ENCODE assay signal across 11 cellular contexts in the genomic region with DNA sequence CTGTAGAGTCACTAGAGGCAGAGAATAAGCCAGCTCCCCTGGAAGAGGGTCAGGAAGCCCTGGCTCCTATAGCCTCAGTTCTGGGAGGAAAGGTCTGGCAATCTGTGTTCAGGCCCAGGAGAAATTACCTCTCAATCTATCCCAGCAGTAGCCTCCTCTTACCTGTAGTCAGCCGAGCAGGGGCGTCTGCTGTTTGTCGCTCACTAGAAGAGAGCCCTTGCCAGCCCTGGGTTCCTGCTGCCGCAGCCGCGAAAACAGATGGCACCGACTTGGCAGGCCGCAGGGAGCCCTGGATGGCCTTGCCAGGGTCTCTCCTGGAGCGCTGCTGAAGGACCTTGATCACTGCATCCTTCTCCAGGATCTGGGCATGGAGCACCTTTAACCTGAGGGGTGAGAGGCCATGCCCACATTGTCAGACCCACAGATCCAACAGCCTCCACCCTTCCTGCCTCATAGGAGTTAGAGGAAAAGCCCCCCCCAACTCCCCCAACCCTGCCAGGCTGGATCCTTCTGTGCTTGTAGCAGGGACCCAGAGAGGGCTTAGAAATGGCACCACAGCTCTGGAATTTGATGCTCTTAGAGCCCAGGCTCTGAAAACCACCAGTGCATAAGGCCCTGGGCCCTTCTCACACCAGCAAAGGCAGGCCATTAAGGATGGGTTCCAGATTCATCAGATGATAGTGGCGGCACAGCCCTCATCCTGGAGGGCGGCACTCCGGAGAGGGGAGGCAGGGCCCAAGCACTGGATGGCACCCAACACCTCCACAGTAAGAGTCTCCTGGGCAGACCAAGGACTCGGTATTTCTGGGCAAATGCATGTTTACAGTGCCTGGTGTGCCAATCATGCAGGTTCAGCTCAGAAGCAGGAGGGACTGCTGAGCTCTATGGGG. TPM values are rescaled to one million over a fixed set of nuclear protein-coding genes. Genes with fewer than 3 reads are reported as not detected.
DNase-seq lines count a peak whose midpoint lies in the region; ATAC-seq, FAIRE-seq and TF ChIP-seq lines count a peak whose summit lies in the region.
"Had no signal": no experiment of that assay in that cellular context is flagged by ENCODE, and none has a peak within 500 bp of the region (broad histone marks: within the 10 kb centered on the region; RNA-seq: fewer than 3 reads in every experiment).

No MANE protein-coding gene starts in this region.

- H3K9me3 Mint-ChIP-seq in astrocyte (ENCODE audit: unreplicated experiment), result no peaks in the 10 kb centered on the region

- no peaks in the 10 kb centered on the region for H3K27me3 Mint-ChIP-seq in astrocyte (ENCODE audit: low read depth, unreplicated experiment)
- no peaks in the 10 kb centered on the region for H3K27me3 Mint-ChIP-seq in T-helper 17 cell

- intact Hi-C loops in testis (cut with DNase I; ENCODE audit: low total_unique reads), result loop anchor here (5.0 kb wide), 1 partner anchor 47 kb away; no protein-coding TSS in a partner anchor

- H3K4me1 ChIP-seq in astrocyte (ENCODE audit: insufficient read depth, low read length) (peaks cover 75% of the 10 kb centered on the region), hepatocyte (ENCODE audit: insufficient read depth) (peaks cover 55% of the 10 kb centered on the region), skeletal muscle satellite cell (ENCODE audit: control insufficient read depth, insufficient read depth, low read length) (peaks cover 85% of the 10 kb centered on the region), testis (peaks cover 48% of the 10 kb centered on the region)

- H3K4me2 ChIP-seq in astrocyte (ENCODE audit: low read length) (peak overlapping the region; percentile 64), hepatocyte (no peak overlapping the region), skeletal muscle satellite cell (ENCODE audit: low read length) (peak overlapping the region; percentile 16)

- peaks cover 82% of the 10 kb centered on the region for H4K20me1 ChIP-seq in astrocyte (ENCODE audit: insufficient read depth, low read length)
- no peaks in the 10 kb centered on the region for H4K20me1 ChIP-seq in hepatocyte (ENCODE audit: insufficient read depth, poor library complexity, severe bottlenecking)

- H3K36me3 Mint-ChIP-seq in astrocyte (ENCODE audit: low read depth, unreplicated experiment) (peaks cover 37% of the 10 kb centered on the region), T-helper 17 cell (ENCODE audit: low read depth) (no peaks in the 10 kb centered on the region)

- H3K27ac Mint-ChIP-seq in astrocyte (ENCODE audit: unreplicated experiment) (peak overlapping the region; percentile 98), T-helper 17 cell (no peak overlapping the region)

- TF ChIP-seq CTCF in astrocyte (IDR thresholded peaks at IDR 0.05; ENCODE audit: insufficient read depth, low read depth, low read length) (no peak), hepatocyte (IDR thresholded peaks at IDR 0.05; ENCODE audit: poor library complexity) (no peak), testis (IDR thresholded peaks at IDR 0.05) (no peak)

- TF ChIP-seq POLR2A in testis (IDR thresholded peaks at IDR 0.05), result no peak

- DNase-seq in EH (ENCODE audit: low read depth) (peak; percentile 51), astrocyte (ENCODE audit: low read depth) (no peak), hepatocyte (ENCODE audit: low spot score) (no peak), mucosa of gallbladder (ENCODE audit: low spot score) (no peak), T-helper 17 cell (no peak), testis (no peak)

- H3K9me3 ChIP-seq in astrocyte (ENCODE audit: insufficient read depth, low read depth, low read length), result no peaks in the 10 kb centered on the region
- no peaks in the 10 kb centered on the region for H3K9me3 ChIP-seq in hepatocyte (ENCODE audit: low read depth)
- no peaks in the 10 kb centered on the region for H3K9me3 ChIP-seq in skeletal muscle satellite cell (replicated peaks; ENCODE audit: low read length)
- no peaks in the 10 kb centered on the region for H3K9me3 ChIP-seq in T-helper 17 cell (ENCODE audit: control insufficient read depth, low read length, poor library complexity, severe bottlenecking)
- H3K9me3 ChIP-seq in testis, result no peaks in the 10 kb centered on the region

- ATAC-seq in HG03378 (IDR thresholded peaks at IDR 0.05; ENCODE audit: unreplicated experiment) (no peak), T-helper 17 cell (no peak)
- ATAC-seq: stimulated activated naive CD8-positive, alpha-beta T cell treated with anti-CD3 and anti-CD28 coated beads, Interleukin-15, Interleukin-2, amounts not matched to agents 100 U/mL and 50 U/mL, for 24 hours had no signal

- peak overlapping the region; percentile 96 for H3K27ac ChIP-seq in astrocyte (ENCODE audit: low read depth, low read length)
- peak overlapping the region; percentile 80 for H3K27ac ChIP-seq in hepatocyte
- peak overlapping the region in 1 of 2 donors; percentile 50 for H3K27ac ChIP-seq in testis

- peaks cover 76% of the 10 kb centered on the region for H3K79me2 ChIP-seq in astrocyte (ENCODE audit: insufficient read depth, low read length)
- H3K79me2 ChIP-seq in hepatocyte, result peaks cover 42% of the 10 kb centered on the region

- no peak overlapping the region for H3K4me3 ChIP-seq in astrocyte (ENCODE audit: insufficient read depth, low read depth, low read length)
- H3K4me3 ChIP-seq in hepatocyte, result no peak overlapping the region
- H3K4me3 ChIP-seq in skeletal muscle satellite cell (ENCODE audit: low read length), result no peak overlapping the region
- no peak overlapping the region for H3K4me3 ChIP-seq in testis

- H3K9ac ChIP-seq in astrocyte (ENCODE audit: low read length) (peak overlapping the region; percentile 77), skeletal muscle satellite cell (ENCODE audit: low read depth, low read length) (peak overlapping the region; percentile 77)

- no peak for FAIRE-seq in astrocyte (lab: Jason Lieb, UNC)
- FAIRE-seq: endometrium, islet of Langerhans had no signal

- WGBS in hepatocyte (ENCODE audit: low lambda C conversion rate, missing lambda C conversion rate), result 94% methylated on average over 13 of the region's 13 CpGs
- WGBS in testis, 2 donors, result 93% methylated on average over 13 of the region's 13 CpGs; no CpG with 5 or more reads in 1 of the 2 donors

- no peaks in the 10 kb centered on the region for H3K27me3 ChIP-seq in astrocyte (ENCODE audit: insufficient read depth, low read length)
- H3K27me3 ChIP-seq in hepatocyte, result no peaks in the 10 kb centered on the region
- no peaks in the 10 kb centered on the region for H3K27me3 ChIP-seq in skeletal muscle satellite cell (ENCODE audit: control insufficient read depth, insufficient read depth, low read length)
- H3K27me3 ChIP-seq in testis, result no peaks in the 10 kb centered on the region

- no peaks in the 10 kb centered on the region for H3K9me2 ChIP-seq in hepatocyte (replicated peaks; ENCODE audit: insufficient read depth)

- H3K4me3 Mint-ChIP-seq in astrocyte (ENCODE audit: unreplicated experiment) (no peak overlapping the region), T-helper 17 cell (no peak overlapping the region)

- H3K4me1 Mint-ChIP-seq in astrocyte (ENCODE audit: low read depth, unreplicated experiment) (peaks cover 60% of the 10 kb centered on the region), T-helper 17 cell (peaks cover 7% of the 10 kb centered on the region)

- no peak overlapping the region for H2AFZ ChIP-seq in astrocyte (ENCODE audit: low read depth, low read length)
- H2AFZ ChIP-seq in hepatocyte, result no peak overlapping the region

- H3K36me3 ChIP-seq in astrocyte (ENCODE audit: insufficient read depth, low read length) (peaks cover 83% of the 10 kb centered on the region), hepatocyte (replicated peaks; ENCODE audit: insufficient read depth, low read depth) (peaks cover 6% of the 10 kb centered on the region), skeletal muscle satellite cell (ENCODE audit: insufficient read depth, low read length) (peaks cover 93% of the 10 kb centered on the region), testis (ENCODE audit: low read depth, missing control alignments) (no peaks in the 10 kb centered on the region)

RNA-seq across cellular contexts. Expression of a gene that starts 14.9 kb away (rescaled TPM):
- total RNA-seq in astrocyte (150 and 197 TPM in 2 replicates), hepatocyte (71.4 and 81.6 TPM in 2 replicates), mucosa of gallbladder (129 TPM), T-helper 17 cell (not detected), testis (10 to 100 TPM; 35.8 to 61.0 TPM)
- polyA plus RNA-seq in hepatocyte (63.9 and 74.2 TPM in 2 replicates), testis (ENCODE audit: insufficient read depth, low read depth, low replicate concordance) (19.6 TPM)
- 40.8 and 77.5 TPM in 2 replicates for total RNA-seq in skeletal muscle satellite cell (2012; rRNA removed)

Comparison
In these comparisons a context has a peak if more than half of its experiments do, and no peak if none do; other contexts are left out.
1. RNA of a gene that starts 14.9 kb away (total RNA-seq): 150 to 197 TPM in astrocyte, 129 TPM in mucosa of gallbladder (single experiment), 71.4 to 81.6 TPM in hepatocyte and 35.8 to 61.0 TPM in testis; not detected in T-helper 17 cell; every median in the first group is over 10 times any median in the second.